In the genomic region with DNA sequence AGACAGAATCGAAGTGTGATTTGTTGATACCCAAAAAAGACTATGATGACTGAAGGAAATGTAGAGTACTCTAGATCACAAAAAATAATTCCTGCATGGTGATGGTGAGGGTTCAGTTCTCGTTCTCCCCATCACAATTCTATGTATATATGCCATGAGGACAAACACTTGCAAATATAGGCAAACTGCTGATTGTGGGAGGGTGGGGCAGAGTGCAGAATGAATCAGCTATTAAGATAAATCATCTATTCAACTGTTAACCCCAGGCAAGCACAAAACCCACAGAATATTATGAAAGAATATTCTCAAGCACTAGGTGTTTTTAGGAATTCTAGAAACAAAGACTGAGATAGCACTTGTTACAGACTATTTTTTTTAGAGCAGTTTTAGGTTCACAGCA, we compare ENCODE assay signal across 31 cellular contexts.
"Had no signal": no experiment of that assay in that cellular context is flagged by ENCODE, and none has a peak within 500 bp of the region (broad histone marks: within the 10 kb centered on the region; RNA-seq: fewer than 3 reads in every experiment).

No MANE protein-coding gene starts in this region.

- H3K4me3 Mint-ChIP-seq: immature natural killer cell; memory B cell; naive thymus-derived CD4-positive, alpha-beta T cell; nephron; neural crest cell; stimulated activated naive CD8-positive, alpha-beta T cell treated with anti-CD3 and anti-CD28 coated beads, Interleukin-15, Interleukin-2, amounts not matched to agents 100 ng/mL and 50 ng/mL, for 24 hours had no signal

- DNase-seq: hypothalamus; immature natural killer cell; left ventricle myocardium inferior; midbrain; mucosa of descending colon; naive thymus-derived CD4-positive, alpha-beta T cell; nucleus accumbens; pancreas; posterior cingulate gyrus; retina; right cardiac atrium; stimulated activated CD4-positive, alpha-beta T cell treated with anti-CD3 and anti-CD28 coated beads, Interleukin-12 subunit alpha, Interleukin-12 subunit beta, amount 100 ng/mL, for 4 hours; stimulated activated CD4-positive, alpha-beta T cell treated with anti-CD3 and anti-CD28 coated beads, Interleukin-15, amount 100 ng/mL, for 24 hours; stimulated activated CD4-positive, alpha-beta T cell treated with anti-CD3 and anti-CD28 coated beads, Interleukin-2, amount 100 ng/mL, for 24 hours; stimulated activated CD4-positive, alpha-beta T cell treated with anti-CD3 and anti-CD28 coated beads, Interleukin-4, amount 100 ng/mL, for 1 hour; stimulated activated naive CD4-positive, alpha-beta T cell; tibial artery; trophoblast cell; upper lobe of right lung had no signal

- H3K4me3 ChIP-seq: left ventricle myocardium inferior, lung, mucosa of descending colon, pancreas, prostate gland, skin epidermis, suprapubic skin, thoracic aorta, tibial artery, upper lobe of right lung had no signal

- H3K27ac ChIP-seq: left ventricle myocardium inferior, pancreas, prostate gland, skin epidermis, suprapubic skin, thoracic aorta, tibial artery, upper lobe of right lung had no signal

- H3K36me3 Mint-ChIP-seq: immature natural killer cell; memory B cell; naive thymus-derived CD4-positive, alpha-beta T cell had no signal

- H3K27me3 ChIP-seq: upper lobe of right lung had no signal

- H3K9me3 Mint-ChIP-seq: immature natural killer cell; memory B cell; naive thymus-derived CD4-positive, alpha-beta T cell; nephron; neural crest cell; stimulated activated naive CD8-positive, alpha-beta T cell treated with anti-CD3 and anti-CD28 coated beads, Interleukin-15, Interleukin-2, amounts not matched to agents 100 ng/mL and 50 ng/mL, for 24 hours had no signal

- FAIRE-seq: islet of Langerhans, pancreas, urothelium cell line had no signal

- H3K4me1 ChIP-seq: left ventricle myocardium inferior, pancreas, prostate gland, suprapubic skin, tibial artery, upper lobe of right lung had no signal

- H3K9me3 ChIP-seq: left ventricle myocardium inferior, mucosa of descending colon, pancreas, prostate gland, suprapubic skin, thoracic aorta, tibial artery, upper lobe of right lung had no signal

- H3K4me1 Mint-ChIP-seq: immature natural killer cell, memory B cell, nephron, neural crest cell had no signal

- ATAC-seq: mucosa of descending colon; naive thymus-derived CD4-positive, alpha-beta T cell; pancreas; right cardiac atrium; sciatic nerve; upper lobe of right lung had no signal

- H3K27ac Mint-ChIP-seq: immature natural killer cell; memory B cell; naive thymus-derived CD4-positive, alpha-beta T cell; nephron; stimulated activated naive CD8-positive, alpha-beta T cell treated with anti-CD3 and anti-CD28 coated beads, Interleukin-15, Interleukin-2, amounts not matched to agents 100 ng/mL and 50 ng/mL, for 24 hours had no signal

- H3K36me3 ChIP-seq: left ventricle myocardium inferior, pancreas, prostate gland, suprapubic skin, thoracic aorta, tibial artery, upper lobe of right lung had no signal
